Comparison of ENCODE assay signal across 23 cellular contexts in genomic region chr18:62537042-62537894, GRCh38.
"Had no signal": no experiment of that assay in that cellular context is flagged by ENCODE, and none has a peak within 500 bp of the region (broad histone marks: within the 10 kb centered on the region; RNA-seq: fewer than 3 reads in every experiment).

No MANE protein-coding gene starts in this region.

- H3K27ac Mint-ChIP-seq: activated naive CD8-positive, alpha-beta T cell treated with anti-CD3 and anti-CD28 coated beads for 36 hours; memory B cell; natural killer cell treated with Interleukin-12 subunit alpha and Interleukin-12 subunit beta and Interleukin-15 and Interleukin-18, amount 100 ng/mL, for 72 hours; progenitor cell of endocrine pancreas; T-helper 2 cell treated with Interferon-gamma antibody and Interleukin-4, amounts not matched to agents 5 μg/mL and 100 μg/mL, for 36 hours; type B pancreatic cell had no signal

- H3K4me3 Mint-ChIP-seq: activated naive CD8-positive, alpha-beta T cell treated with anti-CD3 and anti-CD28 coated beads for 36 hours; activated T-cell treated with anti-CD3 and anti-CD28 coated beads, Interleukin-2, amount 50 U/mL, for 4 hours; memory B cell; natural killer cell treated with Interleukin-12 subunit alpha and Interleukin-12 subunit beta and Interleukin-15 and Interleukin-18, amount 100 ng/mL, for 72 hours; T-helper 2 cell treated with Interferon-gamma antibody and Interleukin-4, amounts not matched to agents 5 μg/mL and 100 μg/mL, for 36 hours; type B pancreatic cell had no signal

- H3K36me3 ChIP-seq: vagina had no signal

- H3K27ac ChIP-seq: left ventricle myocardium inferior, testis, vagina, VCaP had no signal

- H3K4me3 ChIP-seq: left ventricle myocardium inferior, testis, vagina had no signal

- DNase-seq: activated CD4-positive, alpha-beta T cell treated with anti-CD3 and anti-CD28 coated beads, Interleukin-2, amount 50 U/mL, for 48 hours; activated CD4-positive, CD25-positive, alpha-beta regulatory T cell treated with anti-CD3 and anti-CD28 coated beads, Interleukin-2, amount 50 U/mL, for 72 hours; activated CD8-positive, alpha-beta memory T cell treated with anti-CD3 and anti-CD28 coated beads, Interleukin-2, amount 50 U/mL, for 48 hours; activated naive CD4-positive, alpha-beta T cell treated with Interleukin-2 at 50 U/mL for 16 hours; activated naive CD8-positive, alpha-beta T cell treated with anti-CD3 and anti-CD28 coated beads for 36 hours; activated T-cell treated with anti-CD3 and anti-CD28 coated beads, Interleukin-2, amount 50 U/mL, for 4 hours; cerebellar nuclear complex; cortex of kidney; erythroblast; foreskin fibroblast; left ventricle myocardium inferior; retina; stimulated activated CD4-positive, alpha-beta T cell treated with anti-CD3 and anti-CD28 coated beads, Interleukin-2, amount 100 ng/mL, for 48 hours; stimulated activated CD8-positive, alpha-beta memory T cell treated with anti-CD3 and anti-CD28 coated beads, Interleukin-4, amount 100 ng/mL, for 48 hours; stimulated activated naive CD4-positive, alpha-beta T cell; testis had no signal

- H3K9me3 Mint-ChIP-seq: activated naive CD8-positive, alpha-beta T cell treated with anti-CD3 and anti-CD28 coated beads for 36 hours; activated T-cell treated with anti-CD3 and anti-CD28 coated beads, Interleukin-2, amount 50 U/mL, for 4 hours; memory B cell; natural killer cell treated with Interleukin-12 subunit alpha and Interleukin-12 subunit beta and Interleukin-15 and Interleukin-18, amount 100 ng/mL, for 72 hours; T-helper 2 cell treated with Interferon-gamma antibody and Interleukin-4, amounts not matched to agents 5 μg/mL and 100 μg/mL, for 36 hours had no signal

- H3K27me3 ChIP-seq: testis, vagina had no signal

- H3K27me3 Mint-ChIP-seq: activated naive CD8-positive, alpha-beta T cell treated with anti-CD3 and anti-CD28 coated beads for 36 hours; memory B cell; natural killer cell treated with Interleukin-12 subunit alpha and Interleukin-12 subunit beta and Interleukin-15 and Interleukin-18, amount 100 ng/mL, for 72 hours; progenitor cell of endocrine pancreas; type B pancreatic cell had no signal

- ATAC-seq: activated T-cell treated with anti-CD3 and anti-CD28 coated beads, Interleukin-2, amount 50 U/mL, for 4 hours; natural killer cell treated with Interleukin-12 subunit alpha and Interleukin-12 subunit beta and Interleukin-15 and Interleukin-18, amount 100 ng/mL, for 72 hours had no signal

- H3K9me3 ChIP-seq: left ventricle myocardium inferior, testis, vagina had no signal
